28 cellular contexts compared by ENCODE assay signal in the genomic region with DNA sequence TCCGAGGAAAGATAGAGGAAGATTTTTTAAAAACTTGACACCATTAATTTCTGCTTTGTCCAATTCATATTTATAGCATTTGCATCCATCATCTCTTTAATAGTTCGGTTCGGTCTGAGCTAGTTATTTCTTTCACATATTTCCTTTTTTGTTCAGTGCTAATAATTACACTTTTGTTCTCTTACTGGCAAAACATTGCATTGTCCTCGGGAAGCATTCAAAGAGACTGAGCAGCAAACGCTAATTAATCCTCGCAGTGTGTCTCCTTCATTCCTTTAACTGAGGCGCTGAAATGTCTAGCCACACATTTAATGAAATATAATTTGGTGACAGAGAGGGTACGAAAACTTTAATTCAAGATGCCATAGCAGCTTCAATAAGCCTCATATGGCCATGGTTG.
"Had no signal": no experiment of that assay in that cellular context is flagged by ENCODE, and none has a peak within 500 bp of the region (broad histone marks: within the 10 kb centered on the region; RNA-seq: fewer than 3 reads in every experiment).

No MANE protein-coding gene starts in this region.

- ATAC-seq: naive thymus-derived CD8-positive, alpha-beta T cell; natural killer cell treated with Interleukin-12 subunit alpha and Interleukin-12 subunit beta and Interleukin-15 and Interleukin-18, amount 100 ng/mL, for 72 hours; pancreas; psoas muscle; right cardiac atrium; right lobe of liver; stimulated activated effector memory CD8-positive, alpha-beta T cell treated with anti-CD3 and anti-CD28 coated beads, Interleukin-12 subunit alpha, Interleukin-12 subunit beta, amount 100 ng/mL, for 72 hours; stimulated activated naive CD8-positive, alpha-beta T cell treated with anti-CD3 and anti-CD28 coated beads, Interleukin-15, amount 100 ng/mL, for 72 hours; stimulated activated naive CD8-positive, alpha-beta T cell treated with anti-CD3 and anti-CD28 coated beads, Interleukin-15, Interleukin-2, amounts not matched to agents 100 U/mL and 50 U/mL, for 24 hours had no signal

- H3K27ac Mint-ChIP-seq: naive thymus-derived CD8-positive, alpha-beta T cell; natural killer cell treated with Interleukin-12 subunit alpha and Interleukin-12 subunit beta and Interleukin-15 and Interleukin-18, amount 100 ng/mL, for 72 hours; nephron progenitor cell; progenitor cell of endocrine pancreas; stimulated activated effector memory CD8-positive, alpha-beta T cell treated with anti-CD3 and anti-CD28 coated beads, Interleukin-12 subunit alpha, Interleukin-12 subunit beta, amount 100 ng/mL, for 72 hours; stimulated activated naive CD8-positive, alpha-beta T cell treated with anti-CD3 and anti-CD28 coated beads, Interleukin-15, amount 100 ng/mL, for 72 hours had no signal

- H3K27me3 Mint-ChIP-seq: progenitor cell of endocrine pancreas; stimulated activated naive CD8-positive, alpha-beta T cell treated with anti-CD3 and anti-CD28 coated beads, Interleukin-15, amount 100 ng/mL, for 72 hours had no signal

- H3K36me3 ChIP-seq: neutrophil, pancreas, right lobe of liver, sigmoid colon, thoracic aorta, thyroid gland, tibial nerve, upper lobe of left lung, vagina had no signal

- DNase-seq: naive thymus-derived CD8-positive, alpha-beta T cell; nephron progenitor cell; nucleus accumbens; pancreas; posterior cingulate gyrus; psoas muscle; right cardiac atrium; right lobe of liver; sigmoid colon; small intestine; stimulated activated CD4-positive, alpha-beta T cell treated with anti-CD3 and anti-CD28 coated beads, Interleukin-15, amount 100 ng/mL, for 24 hours; stimulated activated CD4-positive, alpha-beta T cell treated with anti-CD3 and anti-CD28 coated beads, Interleukin-2, amount 100 ng/mL, for 24 hours; stimulated activated CD4-positive, alpha-beta T cell treated with anti-CD3 and anti-CD28 coated beads, Interleukin-2, amount 100 ng/mL, for 48 hours; stimulated activated CD4-positive, alpha-beta T cell treated with anti-CD3 and anti-CD28 coated beads, Interleukin-4, amount 100 ng/mL, for 24 hours; stimulated activated naive CD4-positive, alpha-beta T cell; stimulated activated naive CD8-positive, alpha-beta T cell treated with anti-CD3 and anti-CD28 coated beads, Interleukin-15, amount 100 ng/mL, for 72 hours; stimulated activated naive CD8-positive, alpha-beta T cell treated with anti-CD3 and anti-CD28 coated beads, Interleukin-15, Interleukin-2, amounts not matched to agents 100 U/mL and 50 U/mL, for 24 hours; thyroid gland; trophoblast cell; upper lobe of left lung had no signal

- H3K27me3 ChIP-seq: neutrophil, pancreas, right lobe of liver, sigmoid colon, thyroid gland, tibial nerve, upper lobe of left lung, vagina had no signal

- H3K27ac ChIP-seq: neutrophil, pancreas, psoas muscle, right lobe of liver, thoracic aorta, thyroid gland, tibial nerve, upper lobe of left lung, vagina had no signal

- H3K4me3 Mint-ChIP-seq: naive thymus-derived CD8-positive, alpha-beta T cell; natural killer cell treated with Interleukin-12 subunit alpha and Interleukin-12 subunit beta and Interleukin-15 and Interleukin-18, amount 100 ng/mL, for 72 hours; nephron progenitor cell; neural crest cell; stimulated activated effector memory CD8-positive, alpha-beta T cell treated with anti-CD3 and anti-CD28 coated beads, Interleukin-12 subunit alpha, Interleukin-12 subunit beta, amount 100 ng/mL, for 72 hours; stimulated activated naive CD8-positive, alpha-beta T cell treated with anti-CD3 and anti-CD28 coated beads, Interleukin-15, amount 100 ng/mL, for 72 hours had no signal

- H3K9me3 Mint-ChIP-seq: natural killer cell treated with Interleukin-12 subunit alpha and Interleukin-12 subunit beta and Interleukin-15 and Interleukin-18, amount 100 ng/mL, for 72 hours; neural crest cell; stimulated activated effector memory CD8-positive, alpha-beta T cell treated with anti-CD3 and anti-CD28 coated beads, Interleukin-12 subunit alpha, Interleukin-12 subunit beta, amount 100 ng/mL, for 72 hours had no signal

- H3K4me1 Mint-ChIP-seq: naive thymus-derived CD8-positive, alpha-beta T cell; nephron progenitor cell; neural crest cell; stimulated activated effector memory CD8-positive, alpha-beta T cell treated with anti-CD3 and anti-CD28 coated beads, Interleukin-12 subunit alpha, Interleukin-12 subunit beta, amount 100 ng/mL, for 72 hours; stimulated activated naive CD8-positive, alpha-beta T cell treated with anti-CD3 and anti-CD28 coated beads, Interleukin-15, amount 100 ng/mL, for 72 hours had no signal

- H3K4me3 ChIP-seq: pancreas, psoas muscle, right lobe of liver, sigmoid colon, thoracic aorta, thyroid gland, tibial nerve, upper lobe of left lung, vagina had no signal

- H3K36me3 Mint-ChIP-seq: natural killer cell treated with Interleukin-12 subunit alpha and Interleukin-12 subunit beta and Interleukin-15 and Interleukin-18, amount 100 ng/mL, for 72 hours; stimulated activated effector memory CD8-positive, alpha-beta T cell treated with anti-CD3 and anti-CD28 coated beads, Interleukin-12 subunit alpha, Interleukin-12 subunit beta, amount 100 ng/mL, for 72 hours had no signal

- H3K9me3 ChIP-seq: neutrophil, pancreas, right lobe of liver, sigmoid colon, thyroid gland, vagina had no signal

- H3K4me1 ChIP-seq: pancreas, psoas muscle, right lobe of liver, thyroid gland, tibial nerve, upper lobe of left lung, vagina had no signal
